ENCODE assay signal across 15 cellular contexts in genomic region chr7:97732567-97733275, GRCh38. TPM values are rescaled to one million over a fixed set of nuclear protein-coding genes. Genes with fewer than 3 reads are reported as not detected.
DNase-seq lines count a peak whose midpoint lies in the region; ATAC-seq, FAIRE-seq and TF ChIP-seq lines count a peak whose summit lies in the region.
"Had no signal": no experiment of that assay in that cellular context is flagged by ENCODE, and none has a peak within 500 bp of the region (broad histone marks: within the 10 kb centered on the region; RNA-seq: fewer than 3 reads in every experiment).

No MANE protein-coding gene starts in this region.

- H3K4me1 ChIP-seq in H1 (replicated peaks in 1 of 4; ENCODE audit: control insufficient read depth in 3 of 4, insufficient read depth in 4 of 4, low read length in 3 of 4): peaks cover 3 to 11% (median 6%) of the 10 kb centered on the region in 4 experiments; a peak in 6 of 7 replicates
- H3K4me1 ChIP-seq: BLaER1 treated with 17β-estradiol and CSF1 and Interleukin-3, amounts not matched to agents 10 nM and 100 nM had no signal

- H3K9me3 Mint-ChIP-seq in nephron: no peaks in the 10 kb centered on the region
- H3K9me3 Mint-ChIP-seq in effector memory CD8-positive, alpha-beta T cell: no peaks in the 10 kb centered on the region

- no peaks in the 10 kb centered on the region for H3K79me1 ChIP-seq in H1 (ENCODE audit: low read depth, low read length)

- no peak overlapping the region for H2BK120ac ChIP-seq in H1 (replicated peaks; ENCODE audit: low read depth, low read length)

- no peaks in the 10 kb centered on the region for H4K20me1 ChIP-seq in H1 (replicated peaks in 1 of 2; ENCODE audit: control insufficient read depth in 1 of 2, insufficient read depth in 2 of 2, low read length in 2 of 2)
- H4K20me1 ChIP-seq: BLaER1 treated with 17β-estradiol and CSF1 and Interleukin-3, amounts not matched to agents 10 nM and 100 nM had no signal

- H3K4me2 ChIP-seq in H1 (ENCODE audit: insufficient read depth in 1 of 2, low read depth in 2 of 2, low read length in 2 of 2): peak overlapping the region; percentile 72 to 96
- H3K4me2 ChIP-seq: BLaER1 treated with 17β-estradiol and CSF1 and Interleukin-3, amounts not matched to agents 10 nM and 100 nM; PC-9 had no signal

- CTCF ChIA-PET in H1 (lab: Charles Lee; ENCODE audit: partially characterized antibody): no interaction called here

- H3K27ac Mint-ChIP-seq in nephron: no peak overlapping the region
- no peak overlapping the region for H3K27ac Mint-ChIP-seq in effector memory CD8-positive, alpha-beta T cell

- H4K91ac ChIP-seq in H1 (replicated peaks; ENCODE audit: insufficient read length, low read length): no peak overlapping the region

- no peak overlapping the region for H2BK20ac ChIP-seq in H1 (ENCODE audit: low read length)

- no peak for TF ChIP-seq EP300 in H1 (IDR thresholded peaks at IDR 0.05; ENCODE audit: borderline replicate concordance in 1 of 2, low read depth in 2 of 2, low read length in 2 of 2)

- H2BK12ac ChIP-seq in H1 (ENCODE audit: low read depth, low read length): peak overlapping the region; percentile 0; the same call in 1 of the 2 replicates

- no peak for ATAC-seq in effector memory CD8-positive, alpha-beta T cell (replicated peaks)

- no peak overlapping the region for H3K23ac ChIP-seq in H1 (ENCODE audit: insufficient read length)

- no peak for TF ChIP-seq POLR2A in H1 (IDR thresholded peaks at IDR 0.05; ENCODE audit: control extremely low read depth in 1 of 2, low read depth in 2 of 2, low read length in 2 of 2)

- peaks cover 16% of the 10 kb centered on the region for H3K23me2 ChIP-seq in H1 (ENCODE audit: low read depth, low read length)

- H3K4ac ChIP-seq in H1 (replicated peaks; ENCODE audit: insufficient read length, low read depth, low read length): no peak overlapping the region

- peaks cover 91% of the 10 kb centered on the region for H3K27me3 Mint-ChIP-seq in nephron (ENCODE audit: low read depth)
- H3K27me3 Mint-ChIP-seq in effector memory CD8-positive, alpha-beta T cell: peaks cover 59 to 64% of the 10 kb centered on the region in 2 donors

- H3K18ac ChIP-seq in H1 (ENCODE audit: extremely low read depth, low read length): 0 out of 2 replicates have a peak overlapping the region, but pooled peaks have one; percentile 16

- TF ChIP-seq CTCF in H1 (IDR thresholded peaks at IDR 0.05; ENCODE audit: control extremely low read depth in 1 of 3, insufficient read depth in 1 of 3, low read depth in 1 of 3, low read length in 3 of 3) (no peak), nephron (IDR thresholded peaks at IDR 0.05; ENCODE audit: unreplicated experiment in 3 of 3) (no peak)

- H3K4me3 Mint-ChIP-seq in nephron: peak overlapping the region; percentile 85 to 88 (median 86)
- H3K4me3 Mint-ChIP-seq in effector memory CD8-positive, alpha-beta T cell: no peak overlapping the region

- no peak overlapping the region for H3K14ac ChIP-seq in H1 (ENCODE audit: insufficient read length)

- H4K8ac ChIP-seq in H1 (ENCODE audit: extremely low read depth, insufficient read depth, low read length): no peak overlapping the region

- no peak overlapping the region for H3K56ac ChIP-seq in H1 (replicated peaks; ENCODE audit: insufficient read length, low read depth, low read length)

- no peak overlapping the region for H4K5ac ChIP-seq in H1 (ENCODE audit: insufficient read length, low read depth, low read length)

- H3K9me3 ChIP-seq in H1 (ENCODE audit: insufficient read depth in 2 of 2, low read depth in 1 of 2, low read length in 1 of 2): no peaks in the 10 kb centered on the region

- no peaks in the 10 kb centered on the region for H3K36me3 ChIP-seq in H1 (ENCODE audit: control insufficient read depth in 2 of 4, insufficient read depth in 4 of 4, low read length in 3 of 4)
- H3K36me3 ChIP-seq: BLaER1 treated with 17β-estradiol and CSF1 and Interleukin-3, amounts not matched to agents 10 nM and 100 nM had no signal

- no peak overlapping the region for H2BK5ac ChIP-seq in H1 (ENCODE audit: low read depth, low read length)

- peak; percentile 2 for DNase-seq in stimulated activated CD4-positive, alpha-beta T cell treated with anti-CD3 and anti-CD28 coated beads, Interleukin-15, amount 100 ng/mL, for 24 hours
- no peak for DNase-seq in stimulated activated CD4-positive, alpha-beta T cell treated with anti-CD3 and anti-CD28 coated beads, Interleukin-4, amount 100 ng/mL, for 1 hour
- DNase-seq in H1 (ENCODE audit: low read depth in 1 of 2, low spot score in 2 of 2) (no peak), globus pallidus (ENCODE audit: low spot score) (no peak), DMS 273 treated with DMSO at 0.1 percent for 48 hours (lab: John Stamatoyannopoulos, UW) (no peak), SHP77 treated with DMSO at 0.1 percent for 48 hours (lab: John Stamatoyannopoulos, UW) (no peak)
- no peak for DNase-seq in effector memory CD8-positive, alpha-beta T cell
- DNase-seq: activated effector memory CD4-positive, alpha-beta T cell treated with anti-CD3 and anti-CD28 coated beads, Interleukin-2, amount 50 U/mL, for 16 hours; NCI-H2029 treated with DMSO at 0.1 percent for 48 hours; PC-9 had no signal

- no peak for FAIRE-seq in H1 (lab: Jason Lieb, UNC)
- FAIRE-seq: endothelial cell of umbilical vein had no signal

- H3K27me3 ChIP-seq in H1 (replicated peaks in 1 of 4; ENCODE audit: control insufficient read depth in 3 of 4, extremely low read depth in 1 of 4, insufficient read depth in 3 of 4, low read length in 3 of 4): peaks cover 22 to 46% (median 38%) of the 10 kb centered on the region in 4 experiments
- H3K27me3 ChIP-seq: BLaER1 treated with 17β-estradiol and CSF1 and Interleukin-3, amounts not matched to agents 10 nM and 100 nM had no signal

- H2BK15ac ChIP-seq in H1 (ENCODE audit: low read length): no peak overlapping the region

- peak overlapping the region; percentile 43 to 71 (median 52) for H3K4me3 ChIP-seq in H1 (ENCODE audit: extremely low read depth in 1 of 4, insufficient read depth in 2 of 4, low read depth in 3 of 4, low read length in 4 of 4)
- H3K4me3 ChIP-seq: BLaER1 treated with 17β-estradiol and CSF1 and Interleukin-3, amounts not matched to agents 10 nM and 100 nM; PC-9; skin epidermis had no signal

- TF ChIP-seq RAD21 in H1 (IDR thresholded peaks at IDR 0.05 in 1 of 2, conservative IDR thresholded peaks at IDR 0.05 in 1 of 2; ENCODE audit: low read depth in 2 of 2, low read length in 2 of 2): no peak

- no peaks in the 10 kb centered on the region for H3K36me3 Mint-ChIP-seq in nephron (ENCODE audit: low read depth)
- no peaks in the 10 kb centered on the region for H3K36me3 Mint-ChIP-seq in effector memory CD8-positive, alpha-beta T cell (ENCODE audit: insufficient read depth)

- no peak overlapping the region; a peak in 1 of 7 replicates for H3K9ac ChIP-seq in H1 (replicated peaks in 1 of 4; ENCODE audit: extremely low read depth in 1 of 4, low read depth in 3 of 4, low read length in 3 of 4)
- H3K9ac ChIP-seq: BLaER1 treated with 17β-estradiol and CSF1 and Interleukin-3, amounts not matched to agents 10 nM and 100 nM had no signal

- H2AK5ac ChIP-seq in H1 (ENCODE audit: low read depth, low read length): no peak overlapping the region

- peaks cover 25% of the 10 kb centered on the region for H3K4me1 Mint-ChIP-seq in nephron
- H3K4me1 Mint-ChIP-seq in effector memory CD8-positive, alpha-beta T cell (ENCODE audit: low read depth in 2 of 2): peaks cover 0 to 2% of the 10 kb centered on the region in 2 donors

- no peak overlapping the region for H3K27ac ChIP-seq in H1 (ENCODE audit: low read depth, low read length)
- H3K27ac ChIP-seq: BLaER1 treated with 17β-estradiol and CSF1 and Interleukin-3, amounts not matched to agents 10 nM and 100 nM; PC-9; skin epidermis had no signal

- POLR2A ChIA-PET in H1 (lab: Charles Lee; ENCODE audit: partially characterized antibody): interaction anchor here (0.6 to 2.2 kb wide), 5 partner anchors 27 to 233 kb away, joined by 3 to 7 read pairs (median 3); partner anchors contain the start of gene ASNS

- peak overlapping the region; percentile 85; the same call in 1 of the 2 replicates for H2AFZ ChIP-seq in H1 (ENCODE audit: low read length)
- H2AFZ ChIP-seq: PC-9 had no signal

- no peaks in the 10 kb centered on the region for H3K79me2 ChIP-seq in H1 (ENCODE audit: control insufficient read depth in 1 of 2, insufficient read depth in 2 of 2, low read length in 2 of 2)

- WGBS in H1 (ENCODE audit: extremely low coverage in 1 of 2, insufficient coverage in 1 of 2, insufficient read length in 1 of 2, insufficient replicate concordance in 2 of 2, low coverage in 1 of 2, low lambda C conversion rate in 2 of 2, missing lambda C conversion rate in 1 of 2), 2 experiments: 2% methylated on average over 42 of the region's 42 CpGs; no CpG with 5 or more reads in 1 of the 2 experiments

TF ChIP-seq in H1, 55 proteins besides CTCF, POLR2A, EP300 and RAD21 (continues in another document):
- TF ChIP-seq E2F6 (IDR thresholded peaks at IDR 0.05): peak; percentile 91; the same call in 1 of the 2 replicates
- no peak for TF ChIP-seq CBX5 (IDR thresholded peaks at IDR 0.05; ENCODE audit: low read depth, low read length)
- no peak for TF ChIP-seq CHD2 (IDR thresholded peaks at IDR 0.05; ENCODE audit: low read length)
- no peak for TF ChIP-seq EGR1 (IDR thresholded peaks at IDR 0.05; ENCODE audit: borderline replicate concordance, low read depth, low read length)

RNA-seq across cellular contexts. Expression of gene TAC1, which starts 0.8 kb away (rescaled TPM):
- 4.0 and 4.3 TPM in 2 replicates for total RNA-seq in H1 (2021; fragmentation: NEBNext Ultra II Directional; extraction: Animal tissue kit (Norgen Biotek cat#: 25700))
- polyA plus RNA-seq in H1 (2011; rRNA removed): 1.7 and 2.2 TPM in 2 replicates
- 4.6 TPM for polyA plus RNA-seq in H1 (2011; cell fraction: cytosol; rRNA removed)
- 3.4 TPM for polyA plus RNA-seq in H1 (2011; cell fraction: nucleus; rRNA removed)
- 2.3 to 2.8 TPM (median 2.5 TPM) in 4 replicates for polyA plus RNA-seq in H1 (2012, experiment 1 of 2)
- polyA plus RNA-seq in H1 (2012, experiment 2 of 2): 0.84 TPM
- 5.8 TPM for polyA plus RNA-seq in H1 (2013, experiment 1 of 2)
- 7.1 TPM for polyA plus RNA-seq in H1 (2013, experiment 2 of 2)
- 0.20 and 1.5 TPM in 2 replicates for polyA minus RNA-seq in H1 (2011; rRNA and poly(A)+ RNA removed)
- not detected for polyA minus RNA-seq in H1 (2011; cell fraction: cytosol; rRNA and poly(A)+ RNA removed)
- polyA minus RNA-seq in H1 (2011; cell fraction: nucleus; rRNA and poly(A)+ RNA removed): 4.0 TPM
- total RNA-seq: endothelial cell of umbilical vein, HT-29, PC-9 had no signal
- polyA plus RNA-seq: endothelial cell of umbilical vein had no signal

Comparison
In these comparisons a context has a peak if more than half of its experiments do, and no peak if none do; other contexts are left out.
1. H3K4me3 Mint-ChIP-seq: peak in nephron (3 of 3); none in effector memory CD8-positive, alpha-beta T cell (0 of 2).